8 cellular contexts compared by ENCODE assay signal in genomic region chr4:71032106-71032505, GRCh38. TPM values are rescaled to one million over a fixed set of nuclear protein-coding genes. Genes with fewer than 3 reads are reported as not detected.
DNase-seq lines count a peak whose midpoint lies in the region; ATAC-seq and TF ChIP-seq lines count a peak whose summit lies in the region.
"Not testable (repeated sequence)": the region's sequence is repeated elsewhere in the genome, so short reads cannot be mapped to it uniquely, and the experiment has no call there.

No MANE protein-coding gene starts in this region.

- TF ChIP-seq CTCF in HFFc6 (IDR thresholded peaks at IDR 0.05); PC-3 (conservative IDR thresholded peaks at IDR 0.05; ENCODE audit: low read depth, low read length); epithelial cell of esophagus (IDR thresholded peaks at IDR 0.05; ENCODE audit: insufficient read depth, low read depth, low read length, missing control alignments): not testable (repeated sequence)

- H3K9me3 Mint-ChIP-seq in HFFc6, result not testable (repeated sequence)

- H3K4me3 Mint-ChIP-seq in HFFc6, result peak overlapping the region; percentile 88

- not testable (repeated sequence) for H3K36me3 ChIP-seq in PC-3 (ENCODE audit: low read depth, low read length)

- H4K20me1 ChIP-seq in PC-3 (ENCODE audit: low read length), result not testable (repeated sequence)

- not testable (repeated sequence) for H3K4me3 ChIP-seq in PC-3 (ENCODE audit: low read length); epithelial cell of esophagus (ENCODE audit: low read length); skeletal muscle cell (ENCODE audit: low read depth, low read length)

- not testable (repeated sequence) for ATAC-seq in PC-3

- H3K4me2 ChIP-seq in PC-3 (ENCODE audit: low read length), result not testable (repeated sequence)

- peaks cover 47% of the 10 kb centered on the region for H3K4me1 Mint-ChIP-seq in HFFc6 (ENCODE audit: low read depth)

- not testable (repeated sequence) for H3K9me3 ChIP-seq in PC-3 (ENCODE audit: low read length)

- peak; percentile 74 for DNase-seq in A172 (ENCODE audit: low spot score)
- DNase-seq in Daoy (ENCODE audit: low read depth), result peak; percentile 50
- DNase-seq in HFFc6, result peak; percentile 89
- peak; percentile 18 for DNase-seq in PC-3
- peak; percentile 62 for DNase-seq in amniotic epithelial cell (ENCODE audit: low read depth)
- DNase-seq in epithelial cell of esophagus (ENCODE audit: low read depth), result peak; percentile 71
- DNase-seq in islet precursor cell, result peak; percentile 55
- peak; percentile 27 for DNase-seq in skeletal muscle cell (ENCODE audit: low read depth)

- not testable (repeated sequence) for H3K79me2 ChIP-seq in PC-3 (ENCODE audit: low read length)

- peak overlapping the region; percentile 98 for H3K27ac Mint-ChIP-seq in HFFc6

- CTCF ChIA-PET in PC-3 (lab: Charles Lee), result not testable (repeated sequence)

- not testable (repeated sequence) for H3K9me2 ChIP-seq in PC-3 (replicated peaks; ENCODE audit: low read length)

- intact Hi-C loops in PC-3 (cut with micrococcal nuclease), result not testable (repeated sequence)

- H3K27me3 ChIP-seq in PC-3 (ENCODE audit: low read length), result not testable (repeated sequence)

- not testable (repeated sequence) for H3K27me3 Mint-ChIP-seq in HFFc6 (ENCODE audit: insufficient read depth)

- H3K4me1 ChIP-seq in PC-3 (ENCODE audit: insufficient read depth, low read length), result not testable (repeated sequence)

- not testable (repeated sequence) for H3K27ac ChIP-seq in PC-3 (ENCODE audit: low read length)

- H3K36me3 Mint-ChIP-seq in HFFc6 (ENCODE audit: low read depth), result peaks cover 21% of the 10 kb centered on the region

- not testable (repeated sequence) for BruUV-seq in PC-3 (replicated peaks; lab: Mats Ljungman, UMichigan)

- not testable (repeated sequence) for H3K9ac ChIP-seq in PC-3 (ENCODE audit: low read length)

- POLR2A ChIA-PET in PC-3 (lab: Charles Lee; ENCODE audit: unreplicated experiment), result not testable (repeated sequence)

- H3F3A ChIP-seq in PC-3 (ENCODE audit: low read length, unreplicated experiment), result not testable (repeated sequence)

- not testable (repeated sequence) for H2AFZ ChIP-seq in PC-3 (ENCODE audit: low read length)

RNA-seq across cellular contexts. Expression of gene DCK, which starts 38.7 kb away (rescaled TPM):
- total RNA-seq in A172 (2014; rRNA removed; shearing (Covaris generic)), result 40.7 and 40.8 TPM in 2 replicates
- total RNA-seq in Daoy (2014; rRNA removed; shearing (Covaris generic)), result 28.7 and 30.2 TPM in 2 replicates
- total RNA-seq in HFFc6 (2021; fragmentation: NEBNext Ultra II Directional; extraction: Animal tissue kit (Norgen Biotek cat#: 25700)), result 10 to 100 TPM; 13.1 to 23.9 (median 22.3) TPM
- 19.5 and 21.0 TPM in 2 replicates for total RNA-seq in PC-3 (2014; rRNA removed)

Comparison
In these comparisons a context has a peak if more than half of its experiments do, and no peak if none do; other contexts are left out.
1. DNase-seq: peak in every context shown above with its lines; median percentile 89 in HFFc6; 74 in A172; 71 in epithelial cell of esophagus; 62 in amniotic epithelial cell; 55 in islet precursor cell; 50 in Daoy; 27 in skeletal muscle cell; 18 in PC-3.